Comparison of ENCODE assay signal across 1 cellular context in the genomic region with DNA sequence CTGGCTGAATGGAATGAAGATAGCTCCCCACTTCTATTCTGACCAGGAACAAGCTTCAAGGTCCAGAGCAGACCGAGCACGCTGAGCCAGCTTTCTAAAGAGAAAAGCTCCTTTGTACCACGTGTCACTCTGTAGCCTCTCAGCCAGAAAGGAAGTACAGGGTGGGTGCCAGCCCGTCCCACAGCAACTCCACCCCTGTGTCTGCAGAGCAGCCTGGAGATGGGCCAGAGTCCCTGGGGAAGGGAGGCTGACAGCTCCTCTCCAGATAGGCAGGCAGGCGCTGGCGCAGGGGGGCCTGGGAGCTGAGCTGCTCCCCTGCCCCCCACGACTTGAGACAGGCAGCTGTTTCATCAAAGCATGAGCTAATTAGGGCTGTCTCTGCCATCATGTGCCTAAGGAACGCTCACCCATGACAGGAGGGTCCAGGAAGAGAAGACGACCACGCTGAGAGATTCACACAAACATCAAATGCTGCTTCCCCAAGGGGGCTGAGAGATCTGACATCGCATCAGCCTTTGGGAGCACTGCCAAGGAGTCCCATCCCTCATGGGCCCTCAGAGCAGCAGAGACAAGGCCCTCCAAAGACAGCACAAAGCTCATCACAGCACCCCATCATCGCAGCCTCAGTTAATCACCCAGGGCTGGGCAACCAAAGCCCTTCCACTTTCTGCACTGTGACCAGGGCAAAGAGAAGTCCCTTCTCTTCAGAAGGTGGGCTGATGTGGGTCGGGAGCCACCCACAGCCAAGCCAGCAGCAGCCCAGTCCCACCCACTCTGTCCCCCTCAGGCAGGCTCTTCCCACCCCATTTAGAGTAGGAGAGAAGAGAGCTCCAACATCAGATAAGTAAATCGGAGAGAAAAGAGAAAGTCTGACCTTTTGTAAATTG.
TF ChIP-seq lines count a peak whose summit lies in the region.

No MANE protein-coding gene starts in this region.

TF ChIP-seq in H1, 55 proteins besides CTCF, POLR2A, EP300 and RAD21:
- TF ChIP-seq CHD7 (IDR thresholded peaks at IDR 0.05; ENCODE audit: insufficient replicate concordance, low read length) (no peak), RNF2 (IDR thresholded peaks at IDR 0.05; ENCODE audit: borderline replicate concordance, low read depth, low read length, missing control alignments, poor library complexity, severe bottlenecking) (no peak), HDAC6 (IDR thresholded peaks at IDR 0.05; ENCODE audit: low read depth, low read length) (no peak), POU5F1 (IDR thresholded peaks at IDR 0.05; ENCODE audit: low read depth, low read length) (no peak), SIX5 (IDR thresholded peaks at IDR 0.05; ENCODE audit: low read depth, low read length) (no peak), TAF7 (optimal IDR thresholded peaks at IDR 0.05; ENCODE audit: borderline replicate concordance, low read depth, low read length) (no peak), HDAC2 (IDR thresholded peaks at IDR 0.05; ENCODE audit: borderline replicate concordance in 1 of 2, low read depth in 2 of 2, low read length in 2 of 2) (no peak), CTBP2 (IDR thresholded peaks at IDR 0.05; ENCODE audit: borderline replicate concordance, insufficient read depth, insufficient read length, low read length) (no peak), RXRA (IDR thresholded peaks at IDR 0.05; ENCODE audit: insufficient read depth, low read depth, low read length) (no peak), TAF1 (IDR thresholded peaks at IDR 0.05; ENCODE audit: low read depth, low read length) (no peak), ASH2L (IDR thresholded peaks at IDR 0.05; ENCODE audit: low read length) (no peak), TBP (IDR thresholded peaks at IDR 0.05; ENCODE audit: low read depth, low read length) (no peak), SRF (IDR thresholded peaks at IDR 0.05; ENCODE audit: low read depth, low read length) (no peak), JUN (IDR thresholded peaks at IDR 0.05; ENCODE audit: low read depth, low read length) (no peak), RFX5 (IDR thresholded peaks at IDR 0.05; ENCODE audit: borderline replicate concordance, low read depth, low read length) (no peak)
